Comparison of ENCODE assay signal across 13 cellular contexts in genomic region chr5:62206150-62206829, GRCh38.
DNase-seq lines count a peak whose midpoint lies in the region; ATAC-seq, FAIRE-seq and TF ChIP-seq lines count a peak whose summit lies in the region.
"Had no signal": no experiment of that assay in that cellular context is flagged by ENCODE, and none has a peak within 500 bp of the region (broad histone marks: within the 10 kb centered on the region; RNA-seq: fewer than 3 reads in every experiment).

No MANE protein-coding gene starts in this region.

- CTCF ChIA-PET in K562 (lab: Yijun Ruan, JAX; ENCODE audit: low intra/inter-chr PET ratio): no interaction called here

- no peaks in the 10 kb centered on the region for H3K27me3 ChIP-seq in Karpas-422 (ENCODE audit: low read length)
- H3K27me3 ChIP-seq in K562 (ENCODE audit: control insufficient read depth in 2 of 2, insufficient read depth in 2 of 2, low read length in 2 of 2): peaks cover 4 to 11% of the 10 kb centered on the region in 2 experiments
- H3K27me3 ChIP-seq in mesendoderm (ENCODE audit: insufficient read depth, low read length, poor library complexity): no peaks in the 10 kb centered on the region
- H3K27me3 ChIP-seq in heart left ventricle: peaks cover 0 to 19% (median 0%) of the 10 kb centered on the region in 9 donors
- no peaks in the 10 kb centered on the region for H3K27me3 ChIP-seq in colonic mucosa

- no peaks in the 10 kb centered on the region for H3K36me3 ChIP-seq in Karpas-422 (ENCODE audit: insufficient read depth, low read length)
- H3K36me3 ChIP-seq in K562 (ENCODE audit: control insufficient read depth, insufficient read depth, low read length): no peaks in the 10 kb centered on the region
- no peaks in the 10 kb centered on the region for H3K36me3 ChIP-seq in mesendoderm (ENCODE audit: control insufficient read depth, insufficient read depth, low read length)
- no peaks in the 10 kb centered on the region for H3K36me3 ChIP-seq in heart left ventricle
- H3K36me3 ChIP-seq in colonic mucosa: no peaks in the 10 kb centered on the region

- H3K9me3 ChIP-seq in Karpas-422 (ENCODE audit: low read length) (no peaks in the 10 kb centered on the region), K562 (replicated peaks; ENCODE audit: control insufficient read depth, insufficient read depth, low read depth, low read length) (no peaks in the 10 kb centered on the region), heart left ventricle (no peaks in the 10 kb centered on the region), colonic mucosa (no peaks in the 10 kb centered on the region)

- no peaks in the 10 kb centered on the region for H3K9me2 ChIP-seq in Karpas-422 (replicated peaks; ENCODE audit: insufficient read depth, low read length)

- no peak overlapping the region for H3K56ac ChIP-seq in mesendoderm (ENCODE audit: low read length)

- ATAC-seq in K562 (peak; percentile 97), heart left ventricle (no peak), HG03571 (IDR thresholded peaks at IDR 0.05; ENCODE audit: unreplicated experiment) (no peak)
- ATAC-seq: right cardiac atrium had no signal

- H3K9me1 ChIP-seq in K562 (ENCODE audit: control insufficient read depth, insufficient read depth, low read length): no peaks in the 10 kb centered on the region

- H3K23ac ChIP-seq in mesendoderm (ENCODE audit: low read length): no peak overlapping the region

- no peak overlapping the region for H3K18ac ChIP-seq in mesendoderm (ENCODE audit: low read length)

- H2BK5ac ChIP-seq in mesendoderm (ENCODE audit: low read length): no peak overlapping the region

- peak in 1 of 2 experiments; percentile 44; a peak in 2 of 4 replicates for TF ChIP-seq RAD21 in K562 (CRISPR knock-in tag; conservative IDR thresholded peaks at IDR 0.05 in 1 of 2, IDR thresholded peaks at IDR 0.05 in 1 of 2)

- no peak overlapping the region for H3K4ac ChIP-seq in mesendoderm (ENCODE audit: low read depth, low read length)

- POLR2A ChIA-PET in K562 (lab: Yijun Ruan, JAX): no interaction called here

- H4K5ac ChIP-seq in mesendoderm (ENCODE audit: low read length): no peak overlapping the region

- no peak overlapping the region for H2BK15ac ChIP-seq in mesendoderm (replicated peaks; ENCODE audit: low read depth)

- H3K27ac ChIP-seq in Karpas-422 (ENCODE audit: low read length): no peak overlapping the region
- no peak overlapping the region for H3K27ac ChIP-seq in K562 (ENCODE audit: extremely low read depth, low read depth, low read length)
- no peak overlapping the region for H3K27ac ChIP-seq in mesendoderm (ENCODE audit: low read depth, low read length)
- H3K27ac ChIP-seq in heart left ventricle: no peak overlapping the region
- H3K27ac ChIP-seq in colonic mucosa: no peak overlapping the region

- no peak overlapping the region for H4K8ac ChIP-seq in mesendoderm (ENCODE audit: low read depth, low read length)

- no TSS peak for BruUV-seq in K562 (replicated peaks; lab: Mats Ljungman, UMichigan)

- intact Hi-C loops in K562 (cut with micrococcal nuclease) (no loop called here), heart left ventricle (cut with DNase I) (no loop called here), colonic mucosa (cut with DNase I) (no loop called here)

- DNase-seq in ELR (ENCODE audit: low read depth) (peak; percentile 19), Karpas-422 (peak; percentile 64), K562 (ENCODE audit: extremely low read depth in 1 of 4, low spot score in 3 of 4) (peak in 2 of 4 experiments; percentile 46 to 58), mesendoderm (peak; percentile 85), heart left ventricle (no peak), colonic mucosa (no peak), dedifferentiated amniotic fluid mesenchymal stem cell (ENCODE audit: extremely low spot score) (no peak)
- DNase-seq: activated gamma-delta T cell treated with Interleukin-2 at 50 U/mL for 16 hours; effector memory CD4-positive, alpha-beta T cell; NCI-H446 treated with DMSO at 0.1 percent for 48 hours; right cardiac atrium had no signal

- TF ChIP-seq EP300 in K562 (IDR thresholded peaks at IDR 0.05; ENCODE audit: low read length): no peak

- no peaks in the 10 kb centered on the region for H3K79me1 ChIP-seq in mesendoderm (ENCODE audit: low read length)

- H3K9ac ChIP-seq in Karpas-422 (ENCODE audit: low read length) (no peak overlapping the region), K562 (ENCODE audit: insufficient read depth in 1 of 2, low read depth in 2 of 2, low read length in 2 of 2) (no peak overlapping the region), mesendoderm (ENCODE audit: low read length) (no peak overlapping the region), colonic mucosa (ENCODE audit: low read depth in 2 of 2, low read length in 2 of 2) (no peak overlapping the region)

- in situ Hi-C loops in K562 (cut with MboI): no loop called here

- H4K20me1 ChIP-seq in Karpas-422 (ENCODE audit: insufficient read depth, low read depth, low read length): no peaks in the 10 kb centered on the region
- no peaks in the 10 kb centered on the region for H4K20me1 ChIP-seq in K562 (replicated peaks; ENCODE audit: control insufficient read depth, insufficient read depth, low read length)

- H2AFZ ChIP-seq in Karpas-422 (ENCODE audit: low read length) (no peak overlapping the region; the same call in 1 of the 2 replicates), K562 (ENCODE audit: low read depth, low read length) (peak overlapping the region; percentile 52)

- no peak overlapping the region for H2AK5ac ChIP-seq in mesendoderm (ENCODE audit: low read length)

- no peak overlapping the region for H3K4me2 ChIP-seq in Karpas-422 (ENCODE audit: low read depth, low read length, poor library complexity, severe bottlenecking)
- H3K4me2 ChIP-seq in K562 (ENCODE audit: insufficient read depth, low read length): peak overlapping the region; percentile 30
- no peak overlapping the region for H3K4me2 ChIP-seq in mesendoderm (ENCODE audit: low read length)

- H3K4me3 ChIP-seq in Karpas-422 (ENCODE audit: low read length): no peak overlapping the region
- H3K4me3 ChIP-seq in K562: no peak overlapping the region
- no peak overlapping the region for H3K4me3 ChIP-seq in mesendoderm (ENCODE audit: low read length)
- H3K4me3 ChIP-seq in heart left ventricle: no peak overlapping the region
- H3K4me3 ChIP-seq in colonic mucosa: no peak overlapping the region

- no peak for TF ChIP-seq POLR2A in K562 (conservative IDR thresholded peaks at IDR 0.05)
- TF ChIP-seq POLR2A in heart left ventricle (IDR thresholded peaks at IDR 0.05): no peak

- no peaks in the 10 kb centered on the region for H3K4me1 ChIP-seq in Karpas-422 (ENCODE audit: low read length)
- no peaks in the 10 kb centered on the region for H3K4me1 ChIP-seq in K562 (replicated peaks in 1 of 2; ENCODE audit: control insufficient read depth in 2 of 2, insufficient read depth in 2 of 2, low read length in 2 of 2)
- peaks cover 4% of the 10 kb centered on the region for H3K4me1 ChIP-seq in mesendoderm (ENCODE audit: control insufficient read depth, low read depth, low read length)
- H3K4me1 ChIP-seq in heart left ventricle: no peaks in the 10 kb centered on the region
- no peaks in the 10 kb centered on the region for H3K4me1 ChIP-seq in colonic mucosa

- H3K79me2 ChIP-seq in Karpas-422 (ENCODE audit: low read length) (no peaks in the 10 kb centered on the region), K562 (ENCODE audit: control insufficient read depth, insufficient read depth, low read length) (no peaks in the 10 kb centered on the region), mesendoderm (ENCODE audit: control insufficient read depth, insufficient read depth, low read length) (no peaks in the 10 kb centered on the region)

- 5% methylated on average over 9 of the region's 9 CpGs for WGBS in K562 (ENCODE audit: insufficient coverage, low coverage, missing lambda C conversion rate)
- no CpG with 5 or more reads among the region's 9 CpGs for WGBS in mesendoderm (ENCODE audit: extremely low coverage, insufficient coverage, low lambda C conversion rate)
- 39 to 50% (median 42%) methylated on average over 9 of the region's 9 CpGs for WGBS in heart left ventricle, 4 donors

- no peak overlapping the region for H2BK120ac ChIP-seq in mesendoderm (ENCODE audit: low read depth, low read length)

- FAIRE-seq in K562 (lab: Jason Lieb, UNC): peak; percentile 78
- FAIRE-seq: GM12891 had no signal

- TF ChIP-seq CTCF in K562 (IDR thresholded peaks at IDR 0.05 in 2 of 3, conservative IDR thresholded peaks at IDR 0.05 in 1 of 3; ENCODE audit: insufficient read depth in 2 of 3, low read depth in 1 of 3, low read length in 3 of 3) (peak; percentile 46 to 67 (median 52)), heart left ventricle (IDR thresholded peaks at IDR 0.05) (peak in 1 of 12 donors; percentile 4), colonic mucosa (IDR thresholded peaks at IDR 0.05) (no peak)

TF ChIP-seq in K562, 482 proteins besides CTCF, POLR2A, EP300 and RAD21:
- TF ChIP-seq CREM (IDR thresholded peaks at IDR 0.05; ENCODE audit: low read depth) (0 out of 2 replicates have a peak, but pooled peaks have one; percentile 9), ZNF583 (CRISPR knock-in tag; IDR thresholded peaks at IDR 0.05) (0 out of 2 replicates have a peak, but pooled peaks have one; percentile 69), ETV1 (tag; conservative IDR thresholded peaks at IDR 0.05; ENCODE audit: low read depth) (peak; percentile 70), EHMT2 (IDR thresholded peaks at IDR 0.05) (peak; percentile 41; the same call in 1 of the 2 replicates), ZNF146 (CRISPR knock-in tag; IDR thresholded peaks at IDR 0.05; ENCODE audit: unreplicated experiment) (no peak), GABPA (tag; conservative IDR thresholded peaks at IDR 0.05; ENCODE audit: low read depth) (0 out of 2 replicates have a peak, but pooled peaks have one; percentile 42)

Comparison
In these comparisons a context has a peak if more than half of its experiments do, and no peak if none do; other contexts are left out.
1. DNase-seq: peak in ELR (single experiment), Karpas-422 (single experiment) and mesendoderm (single experiment); none in heart left ventricle (0 of 5), colonic mucosa (single experiment) and dedifferentiated amniotic fluid mesenchymal stem cell (single experiment).